1 cellular context compared by ENCODE assay signal in genomic region chr15:70141376-70142071, GRCh38.
TF ChIP-seq lines count a peak whose summit lies in the region.

No MANE protein-coding gene starts in this region.

TF ChIP-seq in GM23338, 12 proteins besides CTCF, POLR2A, EP300 and RAD21 (continued from another document):
- TF ChIP-seq ZNF462 (CRISPR knock-in tag; IDR thresholded peaks at IDR 0.05) (no peak), JUNB (IDR thresholded peaks at IDR 0.05; ENCODE audit: unreplicated experiment) (no peak), POLR2AphosphoS5 (IDR thresholded peaks at IDR 0.05; ENCODE audit: low read depth) (no peak), NANOG (IDR thresholded peaks at IDR 0.05; ENCODE audit: borderline replicate concordance) (no peak), CREB1 (CRISPR knock-in tag; IDR thresholded peaks at IDR 0.05; ENCODE audit: low read depth) (no peak), EZH2phosphoT487 (IDR thresholded peaks at IDR 0.05; ENCODE audit: unreplicated experiment) (no peak), ETS1 (IDR thresholded peaks at IDR 0.05) (no peak), ZNF114 (CRISPR knock-in tag; IDR thresholded peaks at IDR 0.05) (no peak)
TF ChIP-seq in GM23338: peak in this region for 0.
